21 cellular contexts compared by ENCODE assay signal in the genomic region with DNA sequence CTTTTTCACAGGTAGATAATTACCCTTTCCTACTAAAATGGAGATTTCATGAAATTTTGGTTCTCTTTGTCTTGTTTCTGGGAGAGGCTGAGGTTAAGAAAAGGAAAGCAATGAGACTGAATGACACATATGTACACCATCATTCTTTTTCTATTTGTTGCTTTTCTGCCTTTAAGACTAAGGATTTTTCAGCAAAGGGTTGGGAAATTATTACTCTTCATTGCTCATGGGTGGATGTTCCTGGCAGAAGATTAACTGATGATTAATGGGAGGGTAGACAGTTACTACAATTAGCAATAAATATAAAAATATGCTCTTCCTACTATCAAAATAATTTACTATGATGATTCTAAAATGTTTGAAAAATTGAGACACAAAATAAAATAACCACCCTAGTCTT.
A peak's percentile ranks its signal among the peaks of the same experiment; 100 is the strongest.
DNase-seq lines count a peak whose midpoint lies in the region; ATAC-seq, FAIRE-seq and TF ChIP-seq lines count a peak whose summit lies in the region.
"Had no signal": no experiment of that assay in that cellular context is flagged by ENCODE, and none has a peak within 500 bp of the region (broad histone marks: within the 10 kb centered on the region; RNA-seq: fewer than 3 reads in every experiment).

No MANE protein-coding gene starts in this region.

- no peak overlapping the region for H2AFZ ChIP-seq in osteoblast (ENCODE audit: low read length)

- peaks cover 3% of the 10 kb centered on the region for H3K4me1 ChIP-seq in osteoblast (ENCODE audit: insufficient read depth, low read length)

- no peak overlapping the region for H3K27ac ChIP-seq in osteoblast (ENCODE audit: low read depth, low read length)
- H3K27ac ChIP-seq: KMS-11, RWPE1 had no signal

- ATAC-seq in GM18498 (IDR thresholded peaks at IDR 0.05; ENCODE audit: unreplicated experiment) (no peak), GM18870 (IDR thresholded peaks at IDR 0.05; ENCODE audit: unreplicated experiment) (no peak)
- ATAC-seq: PC-3 had no signal

- DNase-seq in AG10803 (ENCODE audit: low read depth) (peak; percentile 22), HCEC 1CT (peak; percentile 27), fibroblast of gingiva (ENCODE audit: low read depth) (peak; percentile 39), osteoblast (ENCODE audit: insufficient read length, low spot score, missing footprints) (peak; percentile 76), Ammon's horn (ENCODE audit: low spot score) (no peak), D721Med (ENCODE audit: insufficient read length, low spot score) (no peak)
- DNase-seq: 8988T; CD4-positive, alpha-beta T cell; EL; H7; NCI-H1417; NCI-H187; NCI-H226; NCI-H524; NCI-H82; PC-3; SIG-M5 had no signal

- no peak overlapping the region for H3K4me2 ChIP-seq in osteoblast (ENCODE audit: insufficient read depth, low read length)
- H3K4me2 ChIP-seq: KMS-11 had no signal

- no peak for FAIRE-seq in D721Med (lab: Jason Lieb, UNC)

- H3K27me3 ChIP-seq in osteoblast (ENCODE audit: insufficient read depth, low read length) = no peaks in the 10 kb centered on the region

- H3K4me3 ChIP-seq in AG10803 (ENCODE audit: low read length) (no peak overlapping the region), osteoblast (ENCODE audit: insufficient read depth, low read length) (no peak overlapping the region)

- H4K20me1 ChIP-seq in osteoblast (ENCODE audit: insufficient read depth, low read length) = no peaks in the 10 kb centered on the region

- H3K36me3 ChIP-seq in osteoblast (ENCODE audit: insufficient read depth, low read length) = no peaks in the 10 kb centered on the region

- no peak for TF ChIP-seq CTCF in AG10803 (conservative IDR thresholded peaks at IDR 0.05; ENCODE audit: low read length)
- TF ChIP-seq CTCF in osteoblast (IDR thresholded peaks at IDR 0.05; ENCODE audit: extremely low read depth, low read depth, low read length) = no peak
- TF ChIP-seq CTCF in D721Med (IDR thresholded peaks at IDR 0.05; ENCODE audit: insufficient read depth, missing control alignments) = no peak

- no peaks in the 10 kb centered on the region for H3K79me2 ChIP-seq in osteoblast (ENCODE audit: insufficient read depth, low read length)

- no peaks in the 10 kb centered on the region for H3K9me3 ChIP-seq in osteoblast (ENCODE audit: low read depth, low read length)

Comparison
In these comparisons a context has a peak if more than half of its experiments do, and no peak if none do; other contexts are left out.
1. DNase-seq: peak in AG10803 (single experiment), HCEC 1CT (single experiment), fibroblast of gingiva (single experiment) and osteoblast (single experiment); none in Ammon's horn (single experiment) and D721Med (single experiment).